In the genomic region with DNA sequence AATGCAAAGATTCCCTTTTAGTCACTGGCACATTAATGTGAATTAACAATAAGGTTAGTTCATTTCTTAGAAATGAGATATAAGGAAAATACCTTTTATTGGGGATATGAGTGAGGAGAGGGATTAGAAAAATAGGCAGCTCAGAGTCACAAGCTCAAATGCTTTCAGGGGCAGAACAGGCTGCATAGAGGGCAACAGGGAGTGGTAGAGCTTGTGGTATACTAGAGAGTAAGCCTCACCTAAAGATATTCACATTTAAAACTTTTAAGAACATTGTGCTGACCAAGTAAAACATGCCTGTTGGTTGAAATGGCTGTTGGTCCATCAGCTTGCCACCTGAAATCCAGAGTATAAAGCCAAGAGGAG, we compare ENCODE assay signal across 19 cellular contexts. TPM values are rescaled to one million over a fixed set of nuclear protein-coding genes. Genes with fewer than 3 reads are reported as not detected.
A peak's percentile ranks its signal among the peaks of the same experiment; 100 is the strongest.
DNase-seq lines count a peak whose midpoint lies in the region; ATAC-seq and TF ChIP-seq lines count a peak whose summit lies in the region.
"Had no signal": no experiment of that assay in that cellular context is flagged by ENCODE, and none has a peak within 500 bp of the region (broad histone marks: within the 10 kb centered on the region; RNA-seq: fewer than 3 reads in every experiment).

No MANE protein-coding gene starts in this region.

- H3K27ac Mint-ChIP-seq in Calu3 (ENCODE audit: unreplicated experiment) = peak overlapping the region; percentile 90
- H3K27ac Mint-ChIP-seq: natural killer cell treated with Interleukin-12 subunit alpha and Interleukin-12 subunit beta and Interleukin-15 and Interleukin-18, amount 100 ng/mL, for 72 hours; progenitor cell of endocrine pancreas; T-helper 2 cell treated with Interferon-gamma antibody and Interleukin-4, amounts not matched to agents 5 μg/mL and 100 μg/mL, for 36 hours had no signal

- BruUV-seq in Calu3 (replicated peaks; lab: Mats Ljungman, UMichigan) = no TSS peak

- no peak overlapping the region for H3K4me3 Mint-ChIP-seq in Calu3 (ENCODE audit: low read depth, unreplicated experiment)
- H3K4me3 Mint-ChIP-seq: CD8-positive, alpha-beta memory T cell; natural killer cell treated with Interleukin-12 subunit alpha and Interleukin-12 subunit beta and Interleukin-15 and Interleukin-18, amount 100 ng/mL, for 72 hours; T-helper 2 cell treated with Interferon-gamma antibody and Interleukin-4, amounts not matched to agents 5 μg/mL and 100 μg/mL, for 36 hours had no signal

- TF ChIP-seq EP300 in SK-N-SH (IDR thresholded peaks at IDR 0.05; ENCODE audit: borderline replicate concordance in 1 of 2, low read depth in 1 of 2, low read length in 1 of 2) (no peak), upper lobe of left lung (IDR thresholded peaks at IDR 0.05) (no peak)

- ATAC-seq in HG03442 (IDR thresholded peaks at IDR 0.05; ENCODE audit: unreplicated experiment) (no peak), upper lobe of left lung (ENCODE audit: low FRiP score in 2 of 2) (no peak)
- ATAC-seq: natural killer cell treated with Interleukin-12 subunit alpha and Interleukin-12 subunit beta and Interleukin-15 and Interleukin-18, amount 100 ng/mL, for 72 hours had no signal

- H3K27me3 ChIP-seq in SK-N-SH (ENCODE audit: insufficient read depth) (no peaks in the 10 kb centered on the region), esophagus squamous epithelium (no peaks in the 10 kb centered on the region), upper lobe of left lung (no peaks in the 10 kb centered on the region)
- H3K27me3 ChIP-seq: colonic mucosa had no signal

- H3K9me2 ChIP-seq in SK-N-SH = no peaks in the 10 kb centered on the region

- H3K4me2 ChIP-seq in SK-N-SH = peak overlapping the region; percentile 56

- no peak overlapping the region; a peak in 1 of 4 replicates for H3K4me3 ChIP-seq in SK-N-SH (ENCODE audit: low read depth in 2 of 2, low read length in 1 of 2)
- no peak overlapping the region for H3K4me3 ChIP-seq in esophagus squamous epithelium
- no peak overlapping the region for H3K4me3 ChIP-seq in skin epidermis
- no peak overlapping the region for H3K4me3 ChIP-seq in upper lobe of left lung
- H3K4me3 ChIP-seq: colonic mucosa, lung had no signal

- CTCF ChIA-PET in Calu3 (lab: Charles Lee) = interaction anchor here (0.6 to 1.6 kb wide), 8 partner anchors 9 to 87 kb away, joined by 3 to 6 read pairs (median 4); partner anchors contain the start of gene ZNF474
- CTCF ChIA-PET in SK-N-SH (lab: Yijun Ruan, JAX) = interaction anchor here (1.8 kb wide), 1 partner anchor 12 kb away, joined by 4 read pairs; no protein-coding TSS in a partner anchor

- no peaks in the 10 kb centered on the region for H4K20me1 ChIP-seq in SK-N-SH (ENCODE audit: insufficient read depth)

- no peak for TF ChIP-seq POLR2A in esophagus squamous epithelium (IDR thresholded peaks at IDR 0.05)
- TF ChIP-seq POLR2A in upper lobe of left lung (IDR thresholded peaks at IDR 0.05) = no peak

- intact Hi-C loops in Calu3 (cut with micrococcal nuclease; ENCODE audit: unreplicated experiment) = no loop called here
- intact Hi-C loops in esophagus squamous epithelium (cut with DNase I) = no loop called here

- TF ChIP-seq RAD21 in SK-N-SH (IDR thresholded peaks at IDR 0.05; ENCODE audit: low read length) = no peak

- H3K9me3 ChIP-seq in SK-N-SH = no peaks in the 10 kb centered on the region
- no peaks in the 10 kb centered on the region for H3K9me3 ChIP-seq in esophagus squamous epithelium
- no peaks in the 10 kb centered on the region for H3K9me3 ChIP-seq in upper lobe of left lung
- H3K9me3 ChIP-seq: colonic mucosa had no signal

- POLR2A ChIA-PET in SK-N-SH (lab: Yijun Ruan, JAX) = no interaction called here

- peaks cover 5% of the 10 kb centered on the region for H3K36me3 Mint-ChIP-seq in Calu3 (ENCODE audit: insufficient read depth, unreplicated experiment)
- H3K36me3 Mint-ChIP-seq: CD8-positive, alpha-beta memory T cell; natural killer cell treated with Interleukin-12 subunit alpha and Interleukin-12 subunit beta and Interleukin-15 and Interleukin-18, amount 100 ng/mL, for 72 hours had no signal

- H2AFZ ChIP-seq in SK-N-SH (ENCODE audit: low read depth) = no peak overlapping the region

- no peak for DNase-seq in Calu3
- DNase-seq in SK-N-SH = no peak
- DNase-seq in esophagus squamous epithelium (lab: John Stamatoyannopoulos, UW) = no peak
- DNase-seq in NCI-H2227 treated with DMSO at 0.1 percent for 48 hours (lab: John Stamatoyannopoulos, UW) = no peak
- no peak for DNase-seq in NCI-H1694 (lab: John Stamatoyannopoulos, UW)
- no peak for DNase-seq in upper lobe of left lung
- DNase-seq: activated effector memory CD4-positive, alpha-beta T cell treated with Interleukin-2 at 50 U/mL for 16 hours; CD8-positive, alpha-beta memory T cell; colonic mucosa; NCI-H1694 treated with DMSO at 0.1 percent for 48 hours; SHP77 treated with DMSO at 0.1 percent for 48 hours had no signal

- peak overlapping the region; percentile 75 to 96 for H3K27ac ChIP-seq in SK-N-SH (ENCODE audit: low read depth in 2 of 2, low read length in 1 of 2)
- H3K27ac ChIP-seq in esophagus squamous epithelium = peak overlapping the region; percentile 73 to 89 (median 84)
- H3K27ac ChIP-seq in skin epidermis = peak overlapping the region in 17 of 21 experiments; percentile 3 to 82 (median 73)
- H3K27ac ChIP-seq in upper lobe of left lung = no peak overlapping the region

- no peaks in the 10 kb centered on the region for H3K79me2 ChIP-seq in SK-N-SH (ENCODE audit: insufficient read depth)

- H3K9ac ChIP-seq in SK-N-SH = peak overlapping the region; percentile 60

- H3K4me1 ChIP-seq in SK-N-SH (ENCODE audit: control insufficient read depth in 1 of 2, insufficient read depth in 2 of 2, low read depth in 1 of 2, low read length in 1 of 2) (peaks cover 7 to 31% of the 10 kb centered on the region in 2 experiments), esophagus squamous epithelium (peaks cover 24 to 68% (median 38%) of the 10 kb centered on the region in 3 donors), upper lobe of left lung (peaks cover 0 to 11% (median 2%) of the 10 kb centered on the region in 4 donors)
- H3K4me1 ChIP-seq: colonic mucosa had no signal

- no peaks in the 10 kb centered on the region for H3K27me3 Mint-ChIP-seq in Calu3 (ENCODE audit: unreplicated experiment)
- H3K27me3 Mint-ChIP-seq: CD8-positive, alpha-beta memory T cell; natural killer cell treated with Interleukin-12 subunit alpha and Interleukin-12 subunit beta and Interleukin-15 and Interleukin-18, amount 100 ng/mL, for 72 hours had no signal

- H3K36me3 ChIP-seq in SK-N-SH (replicated peaks in 1 of 2; ENCODE audit: control insufficient read depth in 1 of 2, insufficient read depth in 2 of 2, low read length in 1 of 2) = no peaks in the 10 kb centered on the region
- no peaks in the 10 kb centered on the region for H3K36me3 ChIP-seq in esophagus squamous epithelium
- no peaks in the 10 kb centered on the region for H3K36me3 ChIP-seq in upper lobe of left lung
- H3K36me3 ChIP-seq: colonic mucosa had no signal

- H3F3A ChIP-seq in SK-N-SH (replicated peaks; ENCODE audit: insufficient read depth) = peaks cover 25% of the 10 kb centered on the region

- peaks cover 46% of the 10 kb centered on the region for H3K4me1 Mint-ChIP-seq in Calu3 (ENCODE audit: low read depth, unreplicated experiment)
- H3K4me1 Mint-ChIP-seq: CD8-positive, alpha-beta memory T cell had no signal

- no peaks in the 10 kb centered on the region for H3K9me3 Mint-ChIP-seq in Calu3 (ENCODE audit: low read depth, unreplicated experiment)

- TF ChIP-seq CTCF in Calu3 (IDR thresholded peaks at IDR 0.05; ENCODE audit: unreplicated experiment) (no peak), SK-N-SH (IDR thresholded peaks at IDR 0.05) (no peak), esophagus squamous epithelium (IDR thresholded peaks at IDR 0.05) (no peak), upper lobe of left lung (IDR thresholded peaks at IDR 0.05) (no peak)

TF ChIP-seq in SK-N-SH, 30 proteins besides CTCF, POLR2A, EP300 and RAD21:
- 0 out of 2 replicates have a peak, but pooled peaks have one; percentile 1 for TF ChIP-seq RXRA (IDR thresholded peaks at IDR 0.05; ENCODE audit: borderline replicate concordance, low read depth)
- TF ChIP-seq MEF2A (IDR thresholded peaks at IDR 0.05; ENCODE audit: borderline replicate concordance, low read depth) = no peak

RNA-seq across cellular contexts. Expression of gene ZNF474, which starts 34.7 kb away (rescaled TPM):
- total RNA-seq in Calu3 (2022) (0.29 and 0.73 TPM in 2 replicates), esophagus squamous epithelium (under 1 TPM in 2 of 4 donors, not detected in 2; 0.18 to 0.57 TPM), upper lobe of left lung (10 to 100 TPM in 1 of 6 donors, 1 to 10 TPM in 4, under 1 TPM in 1; 0.40 to 15.7 (median 2.4) TPM)
- 0.08 and 0.21 TPM in 2 replicates for polyA plus RNA-seq in SK-N-SH (2012; rRNA removed)
- polyA plus RNA-seq in SK-N-SH (2012; cell fraction: cytosol; rRNA removed) = 0.10 and 0.13 TPM in 2 replicates
- 0.31 and 0.58 TPM in 2 replicates for polyA plus RNA-seq in SK-N-SH (2012; cell fraction: nucleus; rRNA removed)
- total RNA-seq: M059J; natural killer cell treated with Interleukin-12 subunit alpha and Interleukin-12 subunit beta and Interleukin-15 and Interleukin-18, amount 100 ng/mL, for 72 hours had no signal
- polyA plus RNA-seq: CD8-positive, alpha-beta memory T cell; HepG2 had no signal

Comparison
In these comparisons a context has a peak if more than half of its experiments do, and no peak if none do; other contexts are left out.
1. H3K27ac ChIP-seq: peak in SK-N-SH (2 of 2), esophagus squamous epithelium (4 of 4) and skin epidermis (17 of 21); none in upper lobe of left lung (0 of 4).